In the genomic region with DNA sequence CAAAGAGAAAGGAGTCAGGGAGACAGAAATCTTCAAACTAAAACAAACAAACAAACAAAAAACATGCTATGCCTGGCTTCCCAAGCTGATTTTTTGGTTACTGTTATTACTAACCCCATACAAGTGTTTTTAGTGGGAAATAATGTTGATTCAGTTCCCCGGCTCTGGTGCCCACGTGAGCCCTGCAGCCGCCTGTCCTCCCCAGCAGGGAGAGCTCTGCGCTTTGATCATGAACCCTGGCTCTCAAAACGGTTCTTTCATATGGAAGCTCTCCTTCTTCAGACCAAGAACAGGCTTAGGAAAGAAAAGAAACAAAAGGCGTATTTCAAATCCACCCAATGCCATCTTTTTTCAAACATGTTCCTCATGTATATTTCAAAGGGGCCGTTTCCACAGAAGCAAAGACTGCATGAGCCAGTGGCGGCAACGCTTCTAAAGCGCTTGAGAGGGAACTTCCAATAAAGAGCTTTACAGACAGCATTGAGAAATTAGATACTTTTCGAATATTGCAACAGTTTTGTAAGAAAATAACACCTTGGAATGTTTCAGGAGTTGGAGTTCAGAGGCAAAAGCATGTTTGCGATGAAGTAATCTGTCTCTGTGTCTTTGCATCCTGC, we compare ENCODE assay signal across 8 cellular contexts.
DNase-seq lines count a peak whose midpoint lies in the region; ATAC-seq and TF ChIP-seq lines count a peak whose summit lies in the region.

No MANE protein-coding gene starts in this region.

- H3F3A ChIP-seq in DOHH2 (ENCODE audit: control insufficient read depth, insufficient read depth) (no peaks in the 10 kb centered on the region), SU-DHL-6 (ENCODE audit: insufficient read depth) (no peaks in the 10 kb centered on the region)

- H3K9me2 ChIP-seq in DOHH2 (replicated peaks; ENCODE audit: control insufficient read depth, low read length): no peaks in the 10 kb centered on the region
- no peaks in the 10 kb centered on the region for H3K9me2 ChIP-seq in SU-DHL-6 (replicated peaks; ENCODE audit: insufficient read depth, low read length)

- peaks cover 42% of the 10 kb centered on the region for H3K27me3 Mint-ChIP-seq in nephron progenitor cell (ENCODE audit: low read depth, poor library complexity)

- H3K4me1 Mint-ChIP-seq in nephron progenitor cell: peaks cover 23% of the 10 kb centered on the region

- H3K9ac ChIP-seq in SU-DHL-6 (ENCODE audit: low read length): no peak overlapping the region

- ATAC-seq in GM21529 (IDR thresholded peaks at IDR 0.05; ENCODE audit: unreplicated experiment) (peak; percentile 55), GM18505 (IDR thresholded peaks at IDR 0.05; ENCODE audit: unreplicated experiment) (no peak), GM21619 (IDR thresholded peaks at IDR 0.05; ENCODE audit: unreplicated experiment) (no peak)

- H4K20me1 ChIP-seq in DOHH2 (ENCODE audit: control insufficient read depth, insufficient read depth, low read depth, low read length): no peaks in the 10 kb centered on the region
- H4K20me1 ChIP-seq in SU-DHL-6 (ENCODE audit: low read depth, low read length): no peaks in the 10 kb centered on the region

- no peak overlapping the region for H3K4me2 ChIP-seq in DOHH2 (ENCODE audit: low read length)
- H3K4me2 ChIP-seq in SU-DHL-6 (ENCODE audit: low read depth, low read length, poor library complexity, severe bottlenecking): no peak overlapping the region

- H3K36me3 ChIP-seq in DOHH2 (ENCODE audit: control insufficient read depth, low read length) (no peaks in the 10 kb centered on the region), SU-DHL-6 (ENCODE audit: low read length) (no peaks in the 10 kb centered on the region), esophagus squamous epithelium (no peaks in the 10 kb centered on the region)

- H2AFZ ChIP-seq in SU-DHL-6 (ENCODE audit: low read depth, low read length, severe bottlenecking): no peak overlapping the region

- no peaks in the 10 kb centered on the region for H3K36me3 Mint-ChIP-seq in nephron progenitor cell (ENCODE audit: low read depth)

- H3K27me3 ChIP-seq in DOHH2 (ENCODE audit: control insufficient read depth, low read length): 0 out of 2 replicates have a peak, but pooled peaks cover 3% of the 10 kb centered on the region
- H3K27me3 ChIP-seq in SU-DHL-6 (ENCODE audit: low read length): no peaks in the 10 kb centered on the region
- peaks cover 0 to 31% (median 0%) of the 10 kb centered on the region in 4 donors for H3K27me3 ChIP-seq in esophagus squamous epithelium

- H3K9me3 Mint-ChIP-seq in nephron progenitor cell: no peaks in the 10 kb centered on the region

- no peak overlapping the region for H3K27ac ChIP-seq in DOHH2 (ENCODE audit: low read depth, low read length)
- H3K27ac ChIP-seq in SU-DHL-6 (ENCODE audit: low read depth, low read length): no peak overlapping the region
- no peak overlapping the region for H3K27ac ChIP-seq in esophagus squamous epithelium

- H3K4me3 Mint-ChIP-seq in nephron progenitor cell: no peak overlapping the region

- intact Hi-C loops in esophagus squamous epithelium (cut with DNase I): loop anchor here (10.0 kb wide), 1 partner anchor 388 kb away; no protein-coding TSS in a partner anchor

- H3K4me1 ChIP-seq in DOHH2 (ENCODE audit: control insufficient read depth, low read length) (peaks cover 19% of the 10 kb centered on the region), esophagus squamous epithelium (peaks cover 11 to 22% (median 13%) of the 10 kb centered on the region in 3 donors)

- no peak for TF ChIP-seq POLR2A in esophagus squamous epithelium (IDR thresholded peaks at IDR 0.05)
- TF ChIP-seq POLR2A in GM18505 (IDR thresholded peaks at IDR 0.05; ENCODE audit: borderline replicate concordance, extremely low read depth, insufficient read depth, insufficient read length): no peak

- H3K79me2 ChIP-seq in DOHH2 (ENCODE audit: control insufficient read depth, low read length) (no peaks in the 10 kb centered on the region), SU-DHL-6 (ENCODE audit: insufficient read depth, low read length) (no peaks in the 10 kb centered on the region)

- TF ChIP-seq CTCF in DOHH2 (IDR thresholded peaks at IDR 0.05; ENCODE audit: low read depth, low read length, poor library complexity, severe bottlenecking): peak; percentile 64
- peak; percentile 83 for TF ChIP-seq CTCF in SU-DHL-6 (IDR thresholded peaks at IDR 0.05; ENCODE audit: insufficient read depth, low read length, poor library complexity, severe bottlenecking)
- peak in 5 of 6 experiments; percentile 39 to 67 (median 58) for TF ChIP-seq CTCF in esophagus squamous epithelium (IDR thresholded peaks at IDR 0.05)
- peak; percentile 70 for TF ChIP-seq CTCF in nephron progenitor cell (IDR thresholded peaks at IDR 0.05)

- DNase-seq in NCI-H1105 (lab: John Stamatoyannopoulos, UW) (peak; percentile 48), esophagus squamous epithelium (lab: John Stamatoyannopoulos, UW) (no peak), nephron progenitor cell (peak; percentile 54)

- 26 to 43% methylated on average over 10 to 11 of the region's 12 CpGs for WGBS in esophagus squamous epithelium, 2 donors

- no peak overlapping the region for H3K27ac Mint-ChIP-seq in nephron progenitor cell

- H3K4me3 ChIP-seq in DOHH2 (ENCODE audit: low read length): no peak overlapping the region
- H3K4me3 ChIP-seq in SU-DHL-6 (ENCODE audit: insufficient read depth, low read length, poor library complexity, severe bottlenecking): no peak overlapping the region
- H3K4me3 ChIP-seq in esophagus squamous epithelium: no peak overlapping the region

- H3K9me3 ChIP-seq in DOHH2 (ENCODE audit: control insufficient read depth, insufficient read depth, low read length): no peaks in the 10 kb centered on the region
- no peaks in the 10 kb centered on the region for H3K9me3 ChIP-seq in SU-DHL-6 (ENCODE audit: insufficient read depth, low read length)
- H3K9me3 ChIP-seq in esophagus squamous epithelium: no peaks in the 10 kb centered on the region
